In genomic region chr1:228414511-228415211, GRCh38 we compare ENCODE assay signal across 17 cellular contexts. TPM values are rescaled to one million over a fixed set of nuclear protein-coding genes. Genes with fewer than 3 reads are reported as not detected.
"Had no signal": no experiment of that assay in that cellular context is flagged by ENCODE, and none has a peak within 500 bp of the region (broad histone marks: within the 10 kb centered on the region; RNA-seq: fewer than 3 reads in every experiment).

No MANE protein-coding gene starts in this region.

- H3K4me3 Mint-ChIP-seq: stimulated activated memory B cell treated with anti-CD40 and anti-IgM and Interleukin-4, amounts not matched to agents 10 μg/mL and 1 μg/mL and 100 μg/mL, for 72 hours had no signal

- H3K36me3 Mint-ChIP-seq: naive thymus-derived CD8-positive, alpha-beta T cell; T-cell had no signal

- H3K9me3 Mint-ChIP-seq: naive thymus-derived CD8-positive, alpha-beta T cell; stimulated activated memory B cell treated with anti-CD40 and anti-IgM and Interleukin-4, amounts not matched to agents 10 μg/mL and 1 μg/mL and 100 μg/mL, for 72 hours; T-cell had no signal

- ATAC-seq: activated CD4-positive, CD25-positive, alpha-beta regulatory T cell treated with anti-CD3 and anti-CD28 coated beads, Interleukin-2, amount 50 U/mL, for 24 hours; esophagus mucosa; left lung; naive thymus-derived CD8-positive, alpha-beta T cell; stimulated activated memory B cell treated with anti-CD40 and anti-IgM and Interleukin-4, amounts not matched to agents 10 μg/mL and 1 μg/mL and 100 μg/mL, for 72 hours; T-cell had no signal

- H3K36me3 ChIP-seq: ascending aorta, sigmoid colon, vagina had no signal

- DNase-seq: activated naive CD4-positive, alpha-beta T cell treated with Interleukin-2 at 50 U/mL for 16 hours; activated T-cell treated with anti-CD3 and anti-CD28 coated beads for 4 hours; kidney; mammary epithelial cell; naive thymus-derived CD8-positive, alpha-beta T cell; sigmoid colon; stimulated activated CD4-positive, alpha-beta T cell treated with anti-CD3 and anti-CD28 coated beads, Interleukin-1b, Interleukin-23, amount 100 ng/mL, for 48 hours; T-cell; T-helper 9 cell; tibial artery had no signal

- H3K4me3 ChIP-seq: ascending aorta, left lung, sigmoid colon, tibial artery, vagina had no signal

- H3K9me3 ChIP-seq: ascending aorta, left lung, sigmoid colon, tibial artery, vagina had no signal

- H3K27ac ChIP-seq: ascending aorta, left lung, sigmoid colon, tibial artery, vagina had no signal

- H3K27me3 ChIP-seq: vagina had no signal

- H3K27ac Mint-ChIP-seq: stimulated activated memory B cell treated with anti-CD40 and anti-IgM and Interleukin-4, amounts not matched to agents 10 μg/mL and 1 μg/mL and 100 μg/mL, for 72 hours; T-cell had no signal

RNA-seq across cellular contexts. Expression of gene TRIM17, which starts 2.0 kb away (rescaled TPM):
- total RNA-seq: ascending aorta, pulmonary artery endothelial cell had no signal
